2 cellular contexts compared by ENCODE assay signal in genomic region chr1:80929868-80930508, GRCh38.
TF ChIP-seq lines count a peak whose summit lies in the region.

No MANE protein-coding gene starts in this region.

TF ChIP-seq in GM12878, 131 proteins besides CTCF, POLR2A, EP300 and RAD21 (continued from another document):
- TF ChIP-seq ATF2 (IDR thresholded peaks at IDR 0.05; ENCODE audit: low read length) (no peak), HCFC1 (IDR thresholded peaks at IDR 0.05; ENCODE audit: low read length) (no peak), SMARCA5 (IDR thresholded peaks at IDR 0.05) (no peak), SP1 (IDR thresholded peaks at IDR 0.05; ENCODE audit: low read depth, low read length) (no peak), ZNF217 (IDR thresholded peaks at IDR 0.05) (no peak), POU2F2 (IDR thresholded peaks at IDR 0.05; ENCODE audit: borderline replicate concordance, low read depth, low read length) (no peak), ZBTB40 (IDR thresholded peaks at IDR 0.05; ENCODE audit: borderline replicate concordance) (no peak), SMAD5 (IDR thresholded peaks at IDR 0.05; ENCODE audit: low read depth) (no peak), POLR2AphosphoS2 (IDR thresholded peaks at IDR 0.05; ENCODE audit: low read depth, low read length) (no peak)

TF ChIP-seq in HepG2, 621 proteins besides CTCF, POLR2A, EP300 and RAD21 (continued from another document):
- TF ChIP-seq, protein P1, sequence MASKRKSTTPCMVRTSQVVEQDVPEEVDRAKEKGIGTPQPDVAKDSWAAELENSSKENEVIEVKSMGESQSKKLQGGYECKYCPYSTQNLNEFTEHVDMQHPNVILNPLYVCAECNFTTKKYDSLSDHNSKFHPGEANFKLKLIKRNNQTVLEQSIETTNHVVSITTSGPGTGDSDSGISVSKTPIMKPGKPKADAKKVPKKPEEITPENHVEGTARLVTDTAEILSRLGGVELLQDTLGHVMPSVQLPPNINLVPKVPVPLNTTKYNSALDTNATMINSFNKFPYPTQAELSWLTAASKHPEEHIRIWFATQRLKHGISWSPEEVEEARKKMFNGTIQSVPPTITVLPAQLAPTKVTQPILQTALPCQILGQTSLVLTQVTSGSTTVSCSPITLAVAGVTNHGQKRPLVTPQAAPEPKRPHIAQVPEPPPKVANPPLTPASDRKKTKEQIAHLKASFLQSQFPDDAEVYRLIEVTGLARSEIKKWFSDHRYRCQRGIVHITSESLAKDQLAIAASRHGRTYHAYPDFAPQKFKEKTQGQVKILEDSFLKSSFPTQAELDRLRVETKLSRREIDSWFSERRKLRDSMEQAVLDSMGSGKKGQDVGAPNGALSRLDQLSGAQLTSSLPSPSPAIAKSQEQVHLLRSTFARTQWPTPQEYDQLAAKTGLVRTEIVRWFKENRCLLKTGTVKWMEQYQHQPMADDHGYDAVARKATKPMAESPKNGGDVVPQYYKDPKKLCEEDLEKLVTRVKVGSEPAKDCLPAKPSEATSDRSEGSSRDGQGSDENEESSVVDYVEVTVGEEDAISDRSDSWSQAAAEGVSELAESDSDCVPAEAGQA (IDR thresholded peaks at IDR 0.05; ENCODE audit: low read depth): no peak
- TF ChIP-seq, protein P1 (CRISPR knock-in tag; IDR thresholded peaks at IDR 0.05; ENCODE audit: borderline replicate concordance): no peak
- no peak for TF ChIP-seq AKNA (CRISPR knock-in tag; IDR thresholded peaks at IDR 0.05; ENCODE audit: borderline replicate concordance)
- TF ChIP-seq ZNF768 (CRISPR knock-in tag; IDR thresholded peaks at IDR 0.05): no peak
- TF ChIP-seq LCORL (IDR thresholded peaks at IDR 0.05): no peak
- no peak for TF ChIP-seq LCORL (CRISPR knock-in tag; IDR thresholded peaks at IDR 0.05)
- TF ChIP-seq ZNF503 (CRISPR knock-in tag; IDR thresholded peaks at IDR 0.05): no peak
- no peak for TF ChIP-seq ARHGAP35 (CRISPR knock-in tag; IDR thresholded peaks at IDR 0.05; ENCODE audit: borderline replicate concordance)
